In genomic region chrX:15465347-15465746, GRCh38 we compare ENCODE assay signal across 11 cellular contexts. TPM values are rescaled to one million over a fixed set of nuclear protein-coding genes. Genes with fewer than 3 reads are reported as not detected.
DNase-seq lines count a peak whose midpoint lies in the region; ATAC-seq and TF ChIP-seq lines count a peak whose summit lies in the region.
"Had no signal": no experiment of that assay in that cellular context is flagged by ENCODE, and none has a peak within 500 bp of the region (broad histone marks: within the 10 kb centered on the region; RNA-seq: fewer than 3 reads in every experiment).

No MANE protein-coding gene starts in this region.

- peak; percentile 29 for DNase-seq in GM12865 (ENCODE audit: low read depth)
- DNase-seq in fibroblast of peridontal ligament (ENCODE audit: extremely low read depth), result peak; percentile 63
- DNase-seq in stimulated activated naive CD8-positive, alpha-beta T cell treated with anti-CD3 and anti-CD28 coated beads, Interleukin-15, amount 100 ng/mL, for 72 hours, result no peak
- no peak for DNase-seq in left lobe of liver (ENCODE audit: low spot score)
- no peak for DNase-seq in HEK293T (ENCODE audit: extremely low spot score)
- DNase-seq: MG63 had no signal

- ATAC-seq in GM21526 (IDR thresholded peaks at IDR 0.05; ENCODE audit: low FRiP score, unreplicated experiment) (peak; percentile 77), HG03520 (IDR thresholded peaks at IDR 0.05; ENCODE audit: unreplicated experiment) (peak; percentile 63), left lobe of liver (no peak), GM21737 (IDR thresholded peaks at IDR 0.05; ENCODE audit: unreplicated experiment) (no peak)
- ATAC-seq in stimulated activated naive CD8-positive, alpha-beta T cell treated with anti-CD3 and anti-CD28 coated beads, Interleukin-15, amount 100 ng/mL, for 72 hours, result no peak

- no peak overlapping the region for H3K27ac Mint-ChIP-seq in stimulated activated naive CD8-positive, alpha-beta T cell treated with anti-CD3 and anti-CD28 coated beads, Interleukin-15, amount 100 ng/mL, for 72 hours

- CTCF ChIA-PET in HEK293T (lab: Yijun Ruan, JAX), result interaction anchor here (3.8 kb wide), 1 partner anchor 116 kb away, joined by 19 read pairs; no protein-coding TSS in a partner anchor

- H3K4me1 Mint-ChIP-seq in stimulated activated naive CD8-positive, alpha-beta T cell treated with anti-CD3 and anti-CD28 coated beads, Interleukin-15, amount 100 ng/mL, for 72 hours, result peaks cover 6% of the 10 kb centered on the region
- H3K4me1 Mint-ChIP-seq: central memory CD8-positive, alpha-beta T cell had no signal

- peaks cover 7% of the 10 kb centered on the region for H3K27me3 Mint-ChIP-seq in stimulated activated naive CD8-positive, alpha-beta T cell treated with anti-CD3 and anti-CD28 coated beads, Interleukin-15, amount 100 ng/mL, for 72 hours
- H3K27me3 Mint-ChIP-seq: central memory CD8-positive, alpha-beta T cell had no signal

- H3K9me3 Mint-ChIP-seq in stimulated activated naive CD8-positive, alpha-beta T cell treated with anti-CD3 and anti-CD28 coated beads, Interleukin-15, amount 100 ng/mL, for 72 hours, result no peaks in the 10 kb centered on the region
- H3K9me3 Mint-ChIP-seq: central memory CD8-positive, alpha-beta T cell had no signal

- no peak for TF ChIP-seq CTCF in GM12865 (IDR thresholded peaks at IDR 0.05; ENCODE audit: insufficient read depth, low read depth, low read length, missing control alignments)

- H3K4me3 ChIP-seq in GM12865 (ENCODE audit: low read depth, low read length), result no peak overlapping the region
- H3K4me3 ChIP-seq: MG63 had no signal

- H3K4me3 Mint-ChIP-seq in stimulated activated naive CD8-positive, alpha-beta T cell treated with anti-CD3 and anti-CD28 coated beads, Interleukin-15, amount 100 ng/mL, for 72 hours, result no peak overlapping the region
- H3K4me3 Mint-ChIP-seq: central memory CD8-positive, alpha-beta T cell had no signal

- POLR2A ChIA-PET in HEK293T (lab: Yijun Ruan, JAX), result no interaction called here

TF ChIP-seq in HEK293T, 16 proteins besides CTCF, POLR2A, EP300 and RAD21:
- TF ChIP-seq FOXA1 (IDR thresholded peaks at IDR 0.05) (no peak), SP1 (IDR thresholded peaks at IDR 0.05) (no peak), SUZ12 (IDR thresholded peaks at IDR 0.05) (no peak), ZNF384 (IDR thresholded peaks at IDR 0.05) (no peak), ELF4 (IDR thresholded peaks at IDR 0.05) (no peak), PKNOX1 (IDR thresholded peaks at IDR 0.05) (no peak), FOXK2 (IDR thresholded peaks at IDR 0.05) (no peak), BHLHE40 (IDR thresholded peaks at IDR 0.05; ENCODE audit: borderline replicate concordance) (no peak), ARNT (IDR thresholded peaks at IDR 0.05) (no peak), LEF1 (IDR thresholded peaks at IDR 0.05; ENCODE audit: borderline replicate concordance) (no peak), FOXM1 (IDR thresholded peaks at IDR 0.05; ENCODE audit: borderline replicate concordance) (no peak), L3MBTL2 (conservative IDR thresholded peaks at IDR 0.05) (no peak), TARDBP (IDR thresholded peaks at IDR 0.05) (no peak), CTBP1 (IDR thresholded peaks at IDR 0.05; ENCODE audit: borderline replicate concordance) (no peak), HDGF (IDR thresholded peaks at IDR 0.05; ENCODE audit: borderline replicate concordance) (no peak)

RNA-seq across cellular contexts. Expression of gene PIR, which starts 27.8 kb away (rescaled TPM):
- total RNA-seq in left lobe of liver, result 19.3 TPM

RNA-seq across cellular contexts. Expression of gene BMX, which starts 35.3 kb away (rescaled TPM):
- 0.78 TPM for total RNA-seq in left lobe of liver
- total RNA-seq: H1 had no signal

Comparison
In these comparisons a context has a peak if more than half of its experiments do, and no peak if none do; other contexts are left out.
1. DNase-seq: peak in GM12865 (single experiment) and fibroblast of peridontal ligament (single experiment); none in stimulated activated naive CD8-positive, alpha-beta T cell treated with anti-CD3 and anti-CD28 coated beads, Interleukin-15, amount 100 ng/mL, for 72 hours (0 of 2), left lobe of liver (single experiment) and HEK293T (single experiment).
2. ATAC-seq: peak in GM21526 (single experiment) and HG03520 (single experiment); none in stimulated activated naive CD8-positive, alpha-beta T cell treated with anti-CD3 and anti-CD28 coated beads, Interleukin-15, amount 100 ng/mL, for 72 hours (single experiment), left lobe of liver (single experiment) and GM21737 (single experiment).